ENCODE assay signal across 9 cellular contexts in genomic region chr20:47500554-47500953, GRCh38. TPM values are rescaled to one million over a fixed set of nuclear protein-coding genes. Genes with fewer than 3 reads are reported as not detected.
DNase-seq lines count a peak whose midpoint lies in the region; ATAC-seq and TF ChIP-seq lines count a peak whose summit lies in the region.
"Had no signal": no experiment of that assay in that cellular context is flagged by ENCODE, and none has a peak within 500 bp of the region (broad histone marks: within the 10 kb centered on the region; RNA-seq: fewer than 3 reads in every experiment).

No MANE protein-coding gene starts in this region.

- no peaks in the 10 kb centered on the region for H3K27me3 ChIP-seq in CD4-positive, alpha-beta memory T cell (ENCODE audit: insufficient read depth, low read length)

- no peak for DNase-seq in CD4-positive, alpha-beta memory T cell
- DNase-seq in HFF-Myc (ENCODE audit: extremely low read depth, low read depth) (no peak), NCI-H1417 (lab: John Stamatoyannopoulos, UW) (no peak)
- no peak for DNase-seq in activated naive CD8-positive, alpha-beta T cell treated with anti-CD3 and anti-CD28 coated beads, Interleukin-2, amount 50 U/mL, for 24 hours
- DNase-seq: stimulated activated CD8-positive, alpha-beta memory T cell treated with anti-CD3 and anti-CD28 coated beads, Interleukin-4, amount 100 ng/mL, for 48 hours had no signal

- CTCF ChIA-PET in CD4-positive, alpha-beta memory T cell (lab: Charles Lee; ENCODE audit: partially characterized antibody), result no interaction called here

- TF ChIP-seq CTCF in HFF-Myc (IDR thresholded peaks at IDR 0.05; ENCODE audit: low read depth, low read length, missing control alignments) (no peak), nephron (IDR thresholded peaks at IDR 0.05; ENCODE audit: unreplicated experiment in 3 of 3) (no peak)

- no peak for ATAC-seq in activated naive CD8-positive, alpha-beta T cell treated with anti-CD3 and anti-CD28 coated beads, Interleukin-2, amount 50 U/mL, for 24 hours
- ATAC-seq in GM21737 (IDR thresholded peaks at IDR 0.05; ENCODE audit: unreplicated experiment), result no peak
- ATAC-seq in HG03025 (IDR thresholded peaks at IDR 0.05; ENCODE audit: low FRiP score, unreplicated experiment), result no peak
- ATAC-seq in GM21786 (IDR thresholded peaks at IDR 0.05; ENCODE audit: unreplicated experiment), result no peak

- H3K27ac ChIP-seq in CD4-positive, alpha-beta memory T cell (ENCODE audit: low read depth, low read length), result no peak overlapping the region

- H3K9me3 Mint-ChIP-seq in CD4-positive, alpha-beta memory T cell, result peaks cover 0 to 2% (median 0%) of the 10 kb centered on the region in 8 donors
- H3K9me3 Mint-ChIP-seq in activated naive CD8-positive, alpha-beta T cell treated with anti-CD3 and anti-CD28 coated beads, Interleukin-2, amount 50 U/mL, for 24 hours, result peaks cover 3% of the 10 kb centered on the region
- no peaks in the 10 kb centered on the region for H3K9me3 Mint-ChIP-seq in nephron

- no peaks in the 10 kb centered on the region for H3K9me3 ChIP-seq in CD4-positive, alpha-beta memory T cell (ENCODE audit: control insufficient read depth in 1 of 2, low read length in 2 of 2)

- no peaks in the 10 kb centered on the region for H3K36me3 ChIP-seq in CD4-positive, alpha-beta memory T cell (ENCODE audit: insufficient read depth, low read length)

- peaks cover 28% of the 10 kb centered on the region for H3K4me1 ChIP-seq in CD4-positive, alpha-beta memory T cell (ENCODE audit: insufficient read depth, low read length)

- H3K4me3 ChIP-seq in CD4-positive, alpha-beta memory T cell (ENCODE audit: low read length in 2 of 2), result no peak overlapping the region
- peak overlapping the region; percentile 73 for H3K4me3 ChIP-seq in HFF-Myc (replicated peaks; ENCODE audit: low read depth, low read length)

- intact Hi-C loops in CD4-positive, alpha-beta memory T cell (cut with micrococcal nuclease), result loop anchor here (5.0 to 10.0 kb wide), 5 partner anchors 42 to 1544 kb away; partner anchors contain the start of genes CSE1L and ZMYND8

- H3K4me3 Mint-ChIP-seq in CD4-positive, alpha-beta memory T cell, result peak overlapping the region; percentile 32 to 99 (median 96)
- peak overlapping the region; percentile 90 for H3K4me3 Mint-ChIP-seq in activated naive CD8-positive, alpha-beta T cell treated with anti-CD3 and anti-CD28 coated beads, Interleukin-2, amount 50 U/mL, for 24 hours
- peak overlapping the region; percentile 100 for H3K4me3 Mint-ChIP-seq in nephron

- peaks cover 0 to 13% of the 10 kb centered on the region in 2 donors for H3K36me3 Mint-ChIP-seq in CD4-positive, alpha-beta memory T cell
- H3K36me3 Mint-ChIP-seq in activated naive CD8-positive, alpha-beta T cell treated with anti-CD3 and anti-CD28 coated beads, Interleukin-2, amount 50 U/mL, for 24 hours (ENCODE audit: low read depth), result peaks cover 20% of the 10 kb centered on the region
- no peaks in the 10 kb centered on the region for H3K36me3 Mint-ChIP-seq in nephron (ENCODE audit: low read depth)

- H3K27me3 Mint-ChIP-seq in CD4-positive, alpha-beta memory T cell, result no peaks in the 10 kb centered on the region
- no peaks in the 10 kb centered on the region for H3K27me3 Mint-ChIP-seq in activated naive CD8-positive, alpha-beta T cell treated with anti-CD3 and anti-CD28 coated beads, Interleukin-2, amount 50 U/mL, for 24 hours
- H3K27me3 Mint-ChIP-seq in nephron (ENCODE audit: low read depth), result peaks cover 4% of the 10 kb centered on the region

- peak overlapping the region; percentile 33 to 95 (median 93) for H3K27ac Mint-ChIP-seq in CD4-positive, alpha-beta memory T cell
- peak overlapping the region; percentile 92 for H3K27ac Mint-ChIP-seq in activated naive CD8-positive, alpha-beta T cell treated with anti-CD3 and anti-CD28 coated beads, Interleukin-2, amount 50 U/mL, for 24 hours
- peak overlapping the region; percentile 85 to 98 (median 98) for H3K27ac Mint-ChIP-seq in nephron

- POLR2A ChIA-PET in CD4-positive, alpha-beta memory T cell (lab: Charles Lee; ENCODE audit: partially characterized antibody), result interaction anchor here (1.5 to 5.6 kb wide), 3 partner anchors 9 to 15 kb away, joined by 3 to 108 read pairs (median 7); no protein-coding TSS in a partner anchor

- peaks cover 23 to 52% (median 31%) of the 10 kb centered on the region in 4 donors for H3K4me1 Mint-ChIP-seq in CD4-positive, alpha-beta memory T cell
- H3K4me1 Mint-ChIP-seq in activated naive CD8-positive, alpha-beta T cell treated with anti-CD3 and anti-CD28 coated beads, Interleukin-2, amount 50 U/mL, for 24 hours, result peaks cover 64% of the 10 kb centered on the region
- H3K4me1 Mint-ChIP-seq in nephron, result peaks cover 24% of the 10 kb centered on the region

RNA-seq across cellular contexts. Expression of gene NCOA3, which starts 1.1 kb away (rescaled TPM):
- total RNA-seq in CD4-positive, alpha-beta memory T cell, result 10 to 100 TPM; 69.0 to 74.7 TPM
- 10 to 100 TPM in 1 of 2 donors, 1 to 10 TPM in 1; 7.0 to 23.4 TPM for polyA plus RNA-seq in CD4-positive, alpha-beta memory T cell
